ENCODE assay signal across 28 cellular contexts in genomic region chr10:70678250-70678635, GRCh38. TPM values are rescaled to one million over a fixed set of nuclear protein-coding genes. Genes with fewer than 3 reads are reported as not detected.
"Had no signal": no experiment of that assay in that cellular context is flagged by ENCODE, and none has a peak within 500 bp of the region (broad histone marks: within the 10 kb centered on the region; RNA-seq: fewer than 3 reads in every experiment).

No MANE protein-coding gene starts in this region.

- H3K9me3 ChIP-seq: left ventricle myocardium inferior, ovary, prostate gland, stomach, testis, thyroid gland, transverse colon, upper lobe of left lung, vagina had no signal

- H3K4me1 ChIP-seq: prostate gland, thyroid gland had no signal

- H3K4me3 ChIP-seq: hepatocyte, left ventricle myocardium inferior, lung, ovary, prostate gland, skin epidermis, stomach, testis, thyroid gland, transverse colon, upper lobe of left lung, vagina had no signal

- H3K36me3 Mint-ChIP-seq: mesothelial cell of epicardium had no signal

- H2AFZ ChIP-seq: hepatocyte had no signal

- H3K79me2 ChIP-seq: hepatocyte had no signal

- H3K4me3 Mint-ChIP-seq: mesothelial cell of epicardium, naive B cell, nephron, neural crest cell had no signal

- H3K27ac Mint-ChIP-seq: mesothelial cell of epicardium had no signal

- H3K36me3 ChIP-seq: left ventricle myocardium inferior, ovary, prostate gland, stomach, thyroid gland, transverse colon, upper lobe of left lung, vagina had no signal

- H3K4me2 ChIP-seq: hepatocyte had no signal

- H3K27ac ChIP-seq: hepatocyte, left ventricle myocardium inferior, ovary, prostate gland, stomach, testis, thyroid gland, transverse colon, upper lobe of left lung, vagina had no signal

- DNase-seq: islet precursor cell; left ventricle myocardium inferior; mesendoderm; naive B cell; nucleus accumbens; ovary; retina; right cardiac atrium; stimulated activated CD4-positive, alpha-beta T cell treated with anti-CD3 and anti-CD28 coated beads, Interleukin-12 subunit alpha, Interleukin-12 subunit beta, amount 100 ng/mL, for 4 hours; stimulated activated CD4-positive, alpha-beta T cell treated with anti-CD3 and anti-CD28 coated beads, Interleukin-15, amount 100 ng/mL, for 24 hours; stimulated activated CD4-positive, alpha-beta T cell treated with anti-CD3 and anti-CD28 coated beads, Interleukin-2, amount 100 ng/mL, for 24 hours; stimulated activated CD4-positive, alpha-beta T cell treated with anti-CD3 and anti-CD28 coated beads, Interleukin-4, amount 100 ng/mL, for 1 hour; stimulated activated naive CD4-positive, alpha-beta T cell; stomach; testis; thyroid gland; transverse colon; upper lobe of left lung had no signal

- H3K9me3 Mint-ChIP-seq: mesothelial cell of epicardium, naive B cell, nephron, neural crest cell had no signal

- H3K27me3 ChIP-seq: ovary, testis, thyroid gland, upper lobe of left lung, vagina had no signal

- ATAC-seq: right cardiac atrium, sciatic nerve had no signal

RNA-seq across cellular contexts. Expression of gene ADAMTS14, which starts 5.9 kb away (rescaled TPM):
- total RNA-seq: mononuclear cell, thyroid gland, vagina had no signal
